Comparison of ENCODE assay signal across 8 cellular contexts in the genomic region with DNA sequence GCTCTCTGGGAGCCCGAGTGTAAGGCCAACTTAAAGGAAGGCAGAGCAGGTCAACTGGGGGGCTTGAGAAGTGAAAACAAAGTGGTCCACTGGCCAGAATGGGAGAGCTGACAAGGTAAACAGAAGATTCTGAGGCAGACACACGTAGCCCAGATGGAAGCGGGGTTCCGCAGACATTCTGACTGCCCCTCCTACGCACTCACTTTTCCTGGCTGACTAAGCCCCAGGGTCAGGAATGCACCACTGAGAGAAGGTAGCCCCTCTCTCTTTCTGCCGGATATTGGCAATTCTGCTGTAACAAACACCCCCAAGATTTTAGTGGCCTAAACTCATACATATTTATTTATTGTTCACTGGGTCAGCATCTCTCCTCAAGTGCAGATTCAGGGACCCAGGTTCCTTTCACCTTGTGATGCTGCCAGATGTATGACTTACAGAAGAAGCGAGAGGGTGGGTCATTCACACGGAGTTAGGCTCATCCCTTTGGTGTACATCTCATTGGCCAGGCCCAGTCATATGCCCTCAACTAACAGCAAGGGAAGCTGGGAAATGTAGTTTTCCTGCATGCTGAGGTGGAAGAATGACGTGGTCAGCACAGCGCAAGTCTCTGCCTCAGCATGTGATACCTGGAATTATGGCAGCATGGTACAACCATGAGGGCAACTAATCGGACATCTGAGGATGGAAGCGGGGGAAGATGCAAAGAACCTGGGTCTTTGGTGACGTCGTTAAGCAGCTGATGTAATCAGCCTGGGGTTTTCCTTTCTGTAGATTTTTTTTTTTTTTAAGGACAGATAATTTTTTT. TPM values are rescaled to one million over a fixed set of nuclear protein-coding genes. Genes with fewer than 3 reads are reported as not detected.
DNase-seq lines count a peak whose midpoint lies in the region; ATAC-seq and TF ChIP-seq lines count a peak whose summit lies in the region.

No MANE protein-coding gene starts in this region.

- no peaks in the 10 kb centered on the region for H3K36me3 Mint-ChIP-seq in Calu3 (ENCODE audit: insufficient read depth, unreplicated experiment)
- H3K36me3 Mint-ChIP-seq in IgD-negative memory B cell, result peaks cover 1% of the 10 kb centered on the region
- no peaks in the 10 kb centered on the region for H3K36me3 Mint-ChIP-seq in activated B cell treated with CpG ODN at 0.5 μM for 24 hours (ENCODE audit: low read depth)
- no peaks in the 10 kb centered on the region for H3K36me3 Mint-ChIP-seq in stimulated activated naive B cell treated with anti-CD40 and anti-IgM and Interleukin-4, amounts not matched to agents 10 μg/mL and 1 μg/mL and 100 μg/mL, for 72 hours

- 59 to 63% methylated on average over 14 of the region's 14 CpGs for WGBS in lung, 2 donors

- H3K4me1 ChIP-seq in lung (ENCODE audit: control insufficient read depth in 2 of 2, insufficient read depth in 2 of 2, low read length in 2 of 2), result peaks cover 0 to under 1% of the 10 kb centered on the region in 2 donors

- H3K27me3 Mint-ChIP-seq in Calu3 (ENCODE audit: unreplicated experiment) (no peaks in the 10 kb centered on the region), IgD-negative memory B cell (no peaks in the 10 kb centered on the region), activated B cell treated with CpG ODN at 0.5 μM for 24 hours (no peaks in the 10 kb centered on the region)
- H3K27me3 Mint-ChIP-seq in stimulated activated naive B cell treated with anti-CD40 and anti-IgM and Interleukin-4, amounts not matched to agents 10 μg/mL and 1 μg/mL and 100 μg/mL, for 72 hours, result no peaks in the 10 kb centered on the region

- H3K4me3 Mint-ChIP-seq in Calu3 (ENCODE audit: low read depth, unreplicated experiment) (no peak overlapping the region), IgD-negative memory B cell (peak overlapping the region in 3 of 4 donors; percentile 67 to 81 (median 67)), activated B cell treated with CpG ODN at 0.5 μM for 24 hours (peak overlapping the region; percentile 71)
- peak overlapping the region; percentile 28 to 52 for H3K4me3 Mint-ChIP-seq in stimulated activated naive B cell treated with anti-CD40 and anti-IgM and Interleukin-4, amounts not matched to agents 10 μg/mL and 1 μg/mL and 100 μg/mL, for 72 hours

- BruUV-seq in Calu3 (replicated peaks; lab: Mats Ljungman, UMichigan), result no TSS peak

- H3K27ac Mint-ChIP-seq in Calu3 (ENCODE audit: unreplicated experiment) (peak overlapping the region; percentile 73), IgD-negative memory B cell (peak overlapping the region; percentile 0 to 93 (median 17)), activated B cell treated with CpG ODN at 0.5 μM for 24 hours (peak overlapping the region; percentile 82)
- H3K27ac Mint-ChIP-seq in stimulated activated naive B cell treated with anti-CD40 and anti-IgM and Interleukin-4, amounts not matched to agents 10 μg/mL and 1 μg/mL and 100 μg/mL, for 72 hours, result peak overlapping the region; percentile 70

- CTCF ChIA-PET in Calu3 (lab: Charles Lee), result no interaction called here
- CTCF ChIA-PET in activated B cell treated with CpG ODN at 0.5 μM for 24 hours (lab: Charles Lee), result no interaction called here

- H3K9me3 ChIP-seq in lung (ENCODE audit: control insufficient read depth in 2 of 2, insufficient read depth in 1 of 2, low read length in 1 of 2), result no peaks in the 10 kb centered on the region

- H3K27me3 ChIP-seq in lung (ENCODE audit: control insufficient read depth, insufficient read depth), result no peaks in the 10 kb centered on the region

- ATAC-seq in GM21526 (IDR thresholded peaks at IDR 0.05; ENCODE audit: low FRiP score, unreplicated experiment) (peak; percentile 72), activated B cell treated with CpG ODN at 0.5 μM for 24 hours (ENCODE audit: low read depth) (peak; percentile 99), lung (ENCODE audit: insufficient read depth, low FRiP score) (peak; percentile 61)
- peak; percentile 92 to 98 for ATAC-seq in stimulated activated naive B cell treated with anti-CD40 and anti-IgM and Interleukin-4, amounts not matched to agents 10 μg/mL and 1 μg/mL and 100 μg/mL, for 72 hours (replicated peaks)

- peaks cover 4% of the 10 kb centered on the region for H3K9me3 Mint-ChIP-seq in Calu3 (ENCODE audit: low read depth, unreplicated experiment)
- no peaks in the 10 kb centered on the region for H3K9me3 Mint-ChIP-seq in IgD-negative memory B cell
- no peaks in the 10 kb centered on the region for H3K9me3 Mint-ChIP-seq in activated B cell treated with CpG ODN at 0.5 μM for 24 hours
- peaks cover 0 to 7% of the 10 kb centered on the region in 2 donors for H3K9me3 Mint-ChIP-seq in stimulated activated naive B cell treated with anti-CD40 and anti-IgM and Interleukin-4, amounts not matched to agents 10 μg/mL and 1 μg/mL and 100 μg/mL, for 72 hours

- POLR2A ChIA-PET in activated B cell treated with CpG ODN at 0.5 μM for 24 hours (lab: Charles Lee), result no interaction called here

- H3K27ac ChIP-seq in lung (ENCODE audit: low read depth in 1 of 2, low read length in 1 of 2), result no peak overlapping the region

- DNase-seq in Calu3 (peak; percentile 19), activated B cell treated with CpG ODN at 0.5 μM for 24 hours (no peak), dermis microvascular lymphatic vessel endothelial cell (ENCODE audit: low read depth in 2 of 2) (peak; percentile 73 to 84), lung (ENCODE audit: low spot score) (peak; percentile 40), DMS79 treated with DMSO at 0.1 percent for 48 hours (lab: John Stamatoyannopoulos, UW) (no peak)
- DNase-seq in stimulated activated naive B cell treated with anti-CD40 and anti-IgM and Interleukin-4, amounts not matched to agents 10 μg/mL and 1 μg/mL and 100 μg/mL, for 72 hours, result peak; percentile 37

- peaks cover 24% of the 10 kb centered on the region for H3K4me1 Mint-ChIP-seq in Calu3 (ENCODE audit: low read depth, unreplicated experiment)
- peaks cover 0 to 17% (median 15%) of the 10 kb centered on the region in 3 donors for H3K4me1 Mint-ChIP-seq in IgD-negative memory B cell
- H3K4me1 Mint-ChIP-seq in activated B cell treated with CpG ODN at 0.5 μM for 24 hours, result peaks cover 15% of the 10 kb centered on the region
- H3K4me1 Mint-ChIP-seq in stimulated activated naive B cell treated with anti-CD40 and anti-IgM and Interleukin-4, amounts not matched to agents 10 μg/mL and 1 μg/mL and 100 μg/mL, for 72 hours, result peaks cover 10 to 12% of the 10 kb centered on the region in 2 donors

- no peak overlapping the region for H3K4me3 ChIP-seq in lung

- TF ChIP-seq CTCF in Calu3 (IDR thresholded peaks at IDR 0.05; ENCODE audit: unreplicated experiment), result no peak
- TF ChIP-seq CTCF in activated B cell treated with CpG ODN at 0.5 μM for 24 hours (IDR thresholded peaks at IDR 0.05), result no peak
- TF ChIP-seq CTCF in lung (IDR thresholded peaks at IDR 0.05; ENCODE audit: control extremely low read depth, extremely low read depth), result no peak

- intact Hi-C loops in Calu3 (cut with micrococcal nuclease; ENCODE audit: unreplicated experiment), result no loop called here
- intact Hi-C loops in activated B cell treated with CpG ODN at 0.5 μM for 24 hours (cut with micrococcal nuclease), result loop anchor here (1.0 kb wide), 1 partner anchor 10 kb away; no protein-coding TSS in a partner anchor

- no peaks in the 10 kb centered on the region for H3K36me3 ChIP-seq in lung (ENCODE audit: control insufficient read depth in 2 of 2, insufficient read depth in 2 of 2, low read length in 2 of 2)

RNA-seq across cellular contexts. Expression of a gene that starts 43.5 kb away (rescaled TPM):
- total RNA-seq in Calu3 (2022) (43.5 TPM in 2 replicates), activated B cell treated with CpG ODN at 0.5 μM for 24 hours (40.2 and 40.5 TPM in 2 replicates), dermis microvascular lymphatic vessel endothelial cell (9.5 and 14.5 TPM in 2 replicates), lung (10 to 100 TPM; 28.4 to 38.3 TPM)
- polyA plus RNA-seq in IgD-negative memory B cell (162 TPM), lung (10 to 100 TPM; 35.9 to 73.9 TPM)

RNA-seq across cellular contexts. Expression of a gene that starts 43.5 kb away (rescaled TPM):
- total RNA-seq in Calu3 (2022), result 15.8 and 15.9 TPM in 2 replicates
- 0.93 TPM for polyA plus RNA-seq in IgD-negative memory B cell
- total RNA-seq in activated B cell treated with CpG ODN at 0.5 μM for 24 hours, result 7.7 and 9.0 TPM in 2 replicates
- total RNA-seq in dermis microvascular lymphatic vessel endothelial cell, result 12.5 and 20.2 TPM in 2 replicates
- 10 to 100 TPM; 10.9 to 49.1 TPM for total RNA-seq in lung
- 1 to 10 TPM; 1.8 to 3.1 TPM for polyA plus RNA-seq in lung

Comparison
In these comparisons a context has a peak if more than half of its experiments do, and no peak if none do; other contexts are left out.
1. DNase-seq: peak in Calu3 (single experiment), dermis microvascular lymphatic vessel endothelial cell (2 of 2), lung (single experiment) and stimulated activated naive B cell treated with anti-CD40 and anti-IgM and Interleukin-4, amounts not matched to agents 10 μg/mL and 1 μg/mL and 100 μg/mL, for 72 hours (single experiment); none in activated B cell treated with CpG ODN at 0.5 μM for 24 hours (single experiment) and DMS79 treated with DMSO at 0.1 percent for 48 hours (single experiment).
2. H3K27ac Mint-ChIP-seq: peak in every context shown above with its lines; median percentile 82 in activated B cell treated with CpG ODN at 0.5 μM for 24 hours; 73 in Calu3; 70 in stimulated activated naive B cell treated with anti-CD40 and anti-IgM and Interleukin-4, amounts not matched to agents 10 μg/mL and 1 μg/mL and 100 μg/mL, for 72 hours; 17 in IgD-negative memory B cell.
3. Peak in every context shown above with its lines, with median percentiles within 50 percentile points of each other: ATAC-seq.